ENCODE assay signal across 35 cellular contexts in the genomic region with DNA sequence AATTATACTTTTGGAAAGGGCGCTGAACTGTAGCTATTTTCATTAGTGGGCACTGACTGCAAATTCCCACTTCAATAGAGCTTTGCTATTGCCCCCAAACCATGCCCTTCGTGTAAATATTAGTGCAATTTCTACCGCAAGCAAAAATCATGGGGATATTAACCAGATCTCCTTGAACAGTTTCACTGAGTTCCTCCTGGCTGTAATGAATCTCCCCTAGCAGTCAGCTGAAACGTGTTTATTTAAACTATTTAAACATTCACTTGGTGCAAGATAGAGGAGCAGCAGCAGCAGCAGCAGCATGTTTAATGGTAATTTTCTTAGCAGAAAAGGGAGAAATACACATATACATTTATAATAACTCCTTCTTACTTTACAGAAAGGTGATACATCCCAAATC. TPM values are rescaled to one million over a fixed set of nuclear protein-coding genes. Genes with fewer than 3 reads are reported as not detected.
DNase-seq lines count a peak whose midpoint lies in the region; ATAC-seq, FAIRE-seq and TF ChIP-seq lines count a peak whose summit lies in the region.
"Had no signal": no experiment of that assay in that cellular context is flagged by ENCODE, and none has a peak within 500 bp of the region (broad histone marks: within the 10 kb centered on the region; RNA-seq: fewer than 3 reads in every experiment).

No MANE protein-coding gene starts in this region.

- H3K36me3 ChIP-seq in HCT116 (ENCODE audit: control insufficient read depth in 1 of 2, insufficient read depth in 2 of 2, low read length in 2 of 2), result no peaks in the 10 kb centered on the region
- no peaks in the 10 kb centered on the region for H3K36me3 ChIP-seq in H1 (ENCODE audit: control insufficient read depth in 2 of 4, insufficient read depth in 4 of 4, low read length in 3 of 4)
- H3K36me3 ChIP-seq in mesendoderm (ENCODE audit: control insufficient read depth, insufficient read depth, low read length), result no peaks in the 10 kb centered on the region
- H3K36me3 ChIP-seq: BE2C, heart left ventricle, pancreas, uterus, WERI-Rb-1 had no signal

- in situ Hi-C loops in ACHN (cut with HindIII; ENCODE audit: low pct_ligation_motif_present, low pct_unique_long_range_greater_than_20kb, low sequenced_read_pairs), result no loop called here

- no peak for FAIRE-seq in H1 (lab: Jason Lieb, UNC)
- FAIRE-seq: bronchial epithelial cell, colon, GM12892, kidney, pancreas had no signal

- no peak overlapping the region for H3K4me3 Mint-ChIP-seq in nephron progenitor cell
- H3K4me3 Mint-ChIP-seq: activated CD4-positive, alpha-beta T cell treated with anti-CD3 and anti-CD28 coated beads, Interleukin-2, amount 10 ng/mL, durations not matched to agents 24 days and 14 days; natural killer cell treated with Interleukin-12 subunit alpha and Interleukin-12 subunit beta and Interleukin-15 and Interleukin-18, amount 100 ng/mL, for 72 hours; stimulated activated naive CD8-positive, alpha-beta T cell treated with anti-CD3 and anti-CD28 coated beads, Interleukin-15, Interleukin-2, amounts not matched to agents 100 ng/mL and 50 ng/mL, for 24 hours had no signal

- H3K23ac ChIP-seq in H1 (ENCODE audit: insufficient read length) (no peak overlapping the region), mesendoderm (ENCODE audit: low read length) (no peak overlapping the region)

- RAD21 ChIA-PET in HCT116 (lab: Charles Lee; ENCODE audit: low non-redundant PET in 1 of 2, low total read pairs in 2 of 2, uncharacterized antibody in 2 of 2, unreplicated experiment in 2 of 2), result no interaction called here

- H3K23me2 ChIP-seq in H1 (ENCODE audit: low read depth, low read length), result no peaks in the 10 kb centered on the region

- H3K79me2 ChIP-seq in HCT116 (ENCODE audit: insufficient read depth, low read length) (no peaks in the 10 kb centered on the region), H1 (ENCODE audit: control insufficient read depth in 1 of 2, insufficient read depth in 2 of 2, low read length in 2 of 2) (no peaks in the 10 kb centered on the region), mesendoderm (ENCODE audit: control insufficient read depth, insufficient read depth, low read length) (no peaks in the 10 kb centered on the region)

- H3K27me3 Mint-ChIP-seq in nephron progenitor cell (ENCODE audit: low read depth, poor library complexity), result peaks cover 2% of the 10 kb centered on the region
- H3K27me3 Mint-ChIP-seq: stimulated activated naive CD8-positive, alpha-beta T cell treated with anti-CD3 and anti-CD28 coated beads, Interleukin-15, Interleukin-2, amounts not matched to agents 100 ng/mL and 50 ng/mL, for 24 hours had no signal

- TF ChIP-seq EP300 in H1 (IDR thresholded peaks at IDR 0.05; ENCODE audit: borderline replicate concordance in 1 of 2, low read depth in 2 of 2, low read length in 2 of 2), result no peak

- no peak overlapping the region for H2BK120ac ChIP-seq in H1 (replicated peaks; ENCODE audit: low read depth, low read length)
- H2BK120ac ChIP-seq in mesendoderm (ENCODE audit: low read depth, low read length), result peak overlapping the region; percentile 28

- no peaks in the 10 kb centered on the region for H4K20me1 ChIP-seq in HCT116 (ENCODE audit: insufficient read depth)
- no peaks in the 10 kb centered on the region for H4K20me1 ChIP-seq in H1 (replicated peaks in 1 of 2; ENCODE audit: control insufficient read depth in 1 of 2, insufficient read depth in 2 of 2, low read length in 2 of 2)

- H3K79me1 ChIP-seq in H1 (ENCODE audit: low read depth, low read length) (no peaks in the 10 kb centered on the region), mesendoderm (ENCODE audit: low read length) (no peaks in the 10 kb centered on the region)

- H3K9me2 ChIP-seq in HCT116 (ENCODE audit: insufficient read depth), result no peaks in the 10 kb centered on the region

- peaks cover 35% of the 10 kb centered on the region for H3K4me1 Mint-ChIP-seq in nephron progenitor cell

- ATAC-seq in HCT116 (no peak), GM19023 (IDR thresholded peaks at IDR 0.05; ENCODE audit: unreplicated experiment) (no peak)
- ATAC-seq: esophagus mucosa; heart left ventricle; natural killer cell treated with Interleukin-12 subunit alpha and Interleukin-12 subunit beta and Interleukin-15 and Interleukin-18, amount 100 ng/mL, for 72 hours had no signal

- no peak overlapping the region for H2BK12ac ChIP-seq in H1 (ENCODE audit: low read depth, low read length)

- TF ChIP-seq RAD21 in HCT116 (IDR thresholded peaks at IDR 0.05; ENCODE audit: low read depth) (no peak), H1 (IDR thresholded peaks at IDR 0.05 in 1 of 2, conservative IDR thresholded peaks at IDR 0.05 in 1 of 2; ENCODE audit: low read depth in 2 of 2, low read length in 2 of 2) (no peak)

- H2BK5ac ChIP-seq in H1 (ENCODE audit: low read depth, low read length) (no peak overlapping the region), mesendoderm (ENCODE audit: low read length) (no peak overlapping the region)

- no peak overlapping the region for H3K4me2 ChIP-seq in HCT116 (ENCODE audit: low read length)
- H3K4me2 ChIP-seq in H1 (ENCODE audit: insufficient read depth in 1 of 2, low read depth in 2 of 2, low read length in 2 of 2), result no peak overlapping the region
- H3K4me2 ChIP-seq in mesendoderm (ENCODE audit: low read length), result no peak overlapping the region

- intact Hi-C loops in HCT116 (cut with micrococcal nuclease) (no loop called here), dorsolateral prefrontal cortex (cut with DNase I) (no loop called here)

- POLR2A ChIA-PET in HCT116 (lab: Charles Lee) (interaction anchor here (1.3 kb wide), 1 partner anchor 54 kb away, joined by 5 read pairs; a partner anchor contains a TSS), H1 (lab: Charles Lee; ENCODE audit: partially characterized antibody) (no interaction called here)

- no peak for TF ChIP-seq POLR2A in HCT116 (IDR thresholded peaks at IDR 0.05; ENCODE audit: borderline replicate concordance, extremely low read depth, insufficient read depth, insufficient read length)
- TF ChIP-seq POLR2A in H1 (IDR thresholded peaks at IDR 0.05; ENCODE audit: control extremely low read depth in 1 of 2, low read depth in 2 of 2, low read length in 2 of 2), result no peak

- no TSS peak for BruUV-seq in HCT116 (replicated peaks; lab: Mats Ljungman, UMichigan)

- H2BK20ac ChIP-seq in H1 (ENCODE audit: low read length), result no peak overlapping the region

- H3K27ac ChIP-seq in HCT116 (ENCODE audit: low read depth, low read length) (no peak overlapping the region), H1 (ENCODE audit: low read depth, low read length) (no peak overlapping the region), mesendoderm (ENCODE audit: low read depth, low read length) (no peak overlapping the region), dorsolateral prefrontal cortex (no peak overlapping the region)
- H3K27ac ChIP-seq: pancreas, testis, uterus, WERI-Rb-1 had no signal

- H3K4me1 ChIP-seq in HCT116 (ENCODE audit: control insufficient read depth in 1 of 2, insufficient read depth in 2 of 2, low read length in 2 of 2), result peaks cover 9 to 22% of the 10 kb centered on the region in 2 experiments
- H3K4me1 ChIP-seq in H1 (replicated peaks in 1 of 4; ENCODE audit: control insufficient read depth in 3 of 4, insufficient read depth in 4 of 4, low read length in 3 of 4), result peaks cover 0 to 7% (median 2%) of the 10 kb centered on the region in 4 experiments; a peak in 3 of 7 replicates
- H3K4me1 ChIP-seq in mesendoderm (ENCODE audit: control insufficient read depth, low read depth, low read length), result peaks cover 2% of the 10 kb centered on the region
- H3K4me1 ChIP-seq: BE2C, pancreas, testis, uterus had no signal

- no peak overlapping the region for H3K4me3 ChIP-seq in HCT116 (replicated peaks in 1 of 2; ENCODE audit: low read depth in 1 of 2, low read length in 2 of 2)
- no peak overlapping the region for H3K4me3 ChIP-seq in H1 (ENCODE audit: extremely low read depth in 1 of 4, insufficient read depth in 2 of 4, low read depth in 3 of 4, low read length in 4 of 4)
- H3K4me3 ChIP-seq in mesendoderm (ENCODE audit: low read length), result no peak overlapping the region
- H3K4me3 ChIP-seq in dorsolateral prefrontal cortex, result no peak overlapping the region
- H3K4me3 ChIP-seq: heart left ventricle, pancreas, testis, uterus had no signal

- H2AFZ ChIP-seq in HCT116 (ENCODE audit: low read depth, low read length, poor library complexity, severe bottlenecking) (peak overlapping the region; percentile 75), H1 (ENCODE audit: low read length) (peak overlapping the region; percentile 82)

- 81% methylated on average over 4 of the region's 4 CpGs; no CpG with 5 or more reads in 1 of the 2 experiments for WGBS in H1 (ENCODE audit: extremely low coverage in 1 of 2, insufficient coverage in 1 of 2, insufficient read length in 1 of 2, insufficient replicate concordance in 2 of 2, low coverage in 1 of 2, low lambda C conversion rate in 2 of 2, missing lambda C conversion rate in 1 of 2), 2 experiments
- no CpG with 5 or more reads among the region's 4 CpGs for WGBS in mesendoderm (ENCODE audit: extremely low coverage, insufficient coverage, low lambda C conversion rate)

- DNase-seq in ACHN (peak; percentile 8), HCT116 (ENCODE audit: low read depth, low spot score) (no peak), H1 (ENCODE audit: low read depth in 1 of 2, low spot score in 2 of 2) (no peak), mesendoderm (no peak), dorsolateral prefrontal cortex (no peak), epidermal melanocyte (ENCODE audit: insufficient read length, low spot score) (no peak), nephron progenitor cell (no peak)
- DNase-seq: activated effector memory CD4-positive, alpha-beta T cell treated with Interleukin-2 at 50 U/mL for 16 hours; aorta; BE2C; DMS153; effector memory CD4-positive, alpha-beta T cell; foreskin melanocyte; heart left ventricle; kidney; NCI-H1048; NCI-H2107; NCI-H345; NCI-H748 treated with DMSO at 0.1 percent for 48 hours; pancreas; SIG-M5; stimulated activated CD4-positive, alpha-beta T cell treated with anti-CD3 and anti-CD28 coated beads, Interleukin-1b, Interleukin-23, amount 100 ng/mL, for 48 hours; T1000; testis; uterus; WERI-Rb-1 had no signal

- H3K4ac ChIP-seq in H1 (replicated peaks; ENCODE audit: insufficient read length, low read depth, low read length) (no peak overlapping the region), mesendoderm (ENCODE audit: low read depth, low read length) (no peak overlapping the region)

- no peaks in the 10 kb centered on the region for H3K27me3 ChIP-seq in HCT116 (ENCODE audit: insufficient read depth, low read length)
- no peaks in the 10 kb centered on the region for H3K27me3 ChIP-seq in H1 (replicated peaks in 1 of 4; ENCODE audit: control insufficient read depth in 3 of 4, extremely low read depth in 1 of 4, insufficient read depth in 3 of 4, low read length in 3 of 4)
- H3K27me3 ChIP-seq in mesendoderm (ENCODE audit: insufficient read depth, low read length, poor library complexity), result no peaks in the 10 kb centered on the region
- H3K27me3 ChIP-seq in dorsolateral prefrontal cortex, result no peaks in the 10 kb centered on the region
- H3K27me3 ChIP-seq: BE2C, heart left ventricle, pancreas, testis, uterus had no signal

- no peak overlapping the region for H4K8ac ChIP-seq in H1 (ENCODE audit: extremely low read depth, insufficient read depth, low read length)
- H4K8ac ChIP-seq in mesendoderm (ENCODE audit: low read depth, low read length), result no peak overlapping the region

- no peak overlapping the region for H3K27ac Mint-ChIP-seq in nephron progenitor cell
- H3K27ac Mint-ChIP-seq: activated CD4-positive, alpha-beta T cell treated with anti-CD3 and anti-CD28 coated beads, Interleukin-2, amount 10 ng/mL, durations not matched to agents 24 days and 14 days; natural killer cell treated with Interleukin-12 subunit alpha and Interleukin-12 subunit beta and Interleukin-15 and Interleukin-18, amount 100 ng/mL, for 72 hours; stimulated activated naive CD8-positive, alpha-beta T cell treated with anti-CD3 and anti-CD28 coated beads, Interleukin-15, Interleukin-2, amounts not matched to agents 100 ng/mL and 50 ng/mL, for 24 hours had no signal

- no peak overlapping the region for H3K14ac ChIP-seq in H1 (ENCODE audit: insufficient read length)

- no peak overlapping the region for H4K5ac ChIP-seq in H1 (ENCODE audit: insufficient read length, low read depth, low read length)
- H4K5ac ChIP-seq in mesendoderm (ENCODE audit: low read length), result no peak overlapping the region

- no peaks in the 10 kb centered on the region for H3K9me3 Mint-ChIP-seq in nephron progenitor cell
- H3K9me3 Mint-ChIP-seq: activated CD4-positive, alpha-beta T cell treated with anti-CD3 and anti-CD28 coated beads, Interleukin-2, amount 10 ng/mL, durations not matched to agents 24 days and 14 days; activated naive CD4-positive, alpha-beta T cell treated with anti-CD3 and anti-CD28 coated beads, Interleukin-2, amount 50 U/mL, for 72 hours; natural killer cell treated with Interleukin-12 subunit alpha and Interleukin-12 subunit beta and Interleukin-15 and Interleukin-18, amount 100 ng/mL, for 72 hours; stimulated activated naive CD8-positive, alpha-beta T cell treated with anti-CD3 and anti-CD28 coated beads, Interleukin-15, Interleukin-2, amounts not matched to agents 100 ng/mL and 50 ng/mL, for 24 hours had no signal

- H3K18ac ChIP-seq in H1 (ENCODE audit: extremely low read depth, low read length), result no peak overlapping the region
- peak overlapping the region; percentile 51 for H3K18ac ChIP-seq in mesendoderm (ENCODE audit: low read length)

- H2AK5ac ChIP-seq in H1 (ENCODE audit: low read depth, low read length) (no peak overlapping the region), mesendoderm (ENCODE audit: low read length) (no peak overlapping the region)

- H2BK15ac ChIP-seq in H1 (ENCODE audit: low read length) (no peak overlapping the region), mesendoderm (replicated peaks; ENCODE audit: low read depth) (no peak overlapping the region)

- TF ChIP-seq CTCF in HCT116 (IDR thresholded peaks at IDR 0.05 in 2 of 3, conservative IDR thresholded peaks at IDR 0.05 in 1 of 3; ENCODE audit: borderline replicate concordance in 1 of 3, insufficient read depth in 1 of 3, low read depth in 2 of 3, low read length in 2 of 3) (no peak), H1 (IDR thresholded peaks at IDR 0.05; ENCODE audit: control extremely low read depth in 1 of 3, insufficient read depth in 1 of 3, low read depth in 1 of 3, low read length in 3 of 3) (no peak), dorsolateral prefrontal cortex (IDR thresholded peaks at IDR 0.05 in 54 of 56, conservative IDR thresholded peaks at IDR 0.05 in 2 of 56; ENCODE audit: low read depth in 1 of 56, partially characterized antibody in 56 of 56) (no peak), nephron progenitor cell (IDR thresholded peaks at IDR 0.05) (no peak)

- H3K9me3 ChIP-seq in HCT116 (ENCODE audit: control insufficient read depth in 1 of 2, insufficient read depth in 1 of 2, low read depth in 1 of 2, low read length in 2 of 2) (no peaks in the 10 kb centered on the region), H1 (ENCODE audit: insufficient read depth in 2 of 2, low read depth in 1 of 2, low read length in 1 of 2) (no peaks in the 10 kb centered on the region)
- H3K9me3 ChIP-seq: BE2C, heart left ventricle, pancreas, testis, uterus had no signal

- H4K91ac ChIP-seq in H1 (replicated peaks; ENCODE audit: insufficient read length, low read length), result no peak overlapping the region

- H3K9ac ChIP-seq in HCT116 (ENCODE audit: low read length), result no peak overlapping the region
- H3K9ac ChIP-seq in H1 (replicated peaks in 1 of 4; ENCODE audit: extremely low read depth in 1 of 4, low read depth in 3 of 4, low read length in 3 of 4), result no peak overlapping the region
- H3K9ac ChIP-seq in mesendoderm (ENCODE audit: low read length), result no peak overlapping the region

- H3K56ac ChIP-seq in H1 (replicated peaks; ENCODE audit: insufficient read length, low read depth, low read length) (no peak overlapping the region), mesendoderm (ENCODE audit: low read length) (no peak overlapping the region)

- H3K36me3 Mint-ChIP-seq in nephron progenitor cell (ENCODE audit: low read depth), result no peaks in the 10 kb centered on the region
- H3K36me3 Mint-ChIP-seq: natural killer cell treated with Interleukin-12 subunit alpha and Interleukin-12 subunit beta and Interleukin-15 and Interleukin-18, amount 100 ng/mL, for 72 hours had no signal

- CTCF ChIA-PET in HCT116 (lab: Charles Lee), result no interaction called here
- CTCF ChIA-PET in H1 (lab: Charles Lee; ENCODE audit: partially characterized antibody), result interaction anchor here (2.0 kb wide), 1 partner anchor 26 kb away, joined by 5 read pairs; no protein-coding TSS in a partner anchor

RNA-seq across cellular contexts. Expression of a gene that starts 54.4 kb away (rescaled TPM):
- 41.5 TPM for total RNA-seq in HCT116 (2021; ENCODE audit: unreplicated experiment)
- polyA plus RNA-seq in HCT116 (2012), result 28.2 and 43.1 TPM in 2 replicates
- 5.4 and 5.7 TPM in 2 replicates for total RNA-seq in H1 (2021; fragmentation: NEBNext Ultra II Directional; extraction: Animal tissue kit (Norgen Biotek cat#: 25700))
- 1.1 and 2.9 TPM in 2 replicates for polyA plus RNA-seq in H1 (2011; rRNA removed)
- polyA plus RNA-seq in H1 (2011; cell fraction: cytosol; rRNA removed), result 2.7 TPM
- 1.6 TPM for polyA plus RNA-seq in H1 (2011; cell fraction: nucleus; rRNA removed)
- 3.4 to 7.6 TPM (median 3.7 TPM) in 4 replicates for polyA plus RNA-seq in H1 (2012, experiment 1 of 2)
- polyA plus RNA-seq in H1 (2012, experiment 2 of 2), result 0.16 TPM
- 2.4 TPM for polyA plus RNA-seq in H1 (2013, experiment 1 of 2)
- polyA plus RNA-seq in H1 (2013, experiment 2 of 2), result 2.2 TPM
- polyA minus RNA-seq in H1 (2011; rRNA and poly(A)+ RNA removed), result 12.9 and 17.0 TPM in 2 replicates
- 12.3 TPM for polyA minus RNA-seq in H1 (2011; cell fraction: cytosol; rRNA and poly(A)+ RNA removed)
- polyA minus RNA-seq in H1 (2011; cell fraction: nucleus; rRNA and poly(A)+ RNA removed), result 29.4 TPM
- 3.7 TPM for polyA plus RNA-seq in mesendoderm (2013, experiment 1 of 2)
- 3.6 TPM for polyA plus RNA-seq in mesendoderm (2013, experiment 2 of 2)
- 100 to 1,000 TPM in 6 of 120 experiments, 10 to 100 TPM in 114; 19.2 to 154 (median 46.7) TPM for total RNA-seq in dorsolateral prefrontal cortex
